Comparison of ENCODE assay signal across 17 cellular contexts in genomic region chr20:15342987-15343639, GRCh38.
"Had no signal": no experiment of that assay in that cellular context is flagged by ENCODE, and none has a peak within 500 bp of the region (broad histone marks: within the 10 kb centered on the region; RNA-seq: fewer than 3 reads in every experiment).

No MANE protein-coding gene starts in this region.

- FAIRE-seq: frontal cortex had no signal

- H3K4me1 ChIP-seq: breast epithelium, thyroid gland, uterus had no signal

- H3K27me3 ChIP-seq: breast epithelium, esophagus squamous epithelium, thyroid gland, uterus had no signal

- H3K27ac ChIP-seq: breast epithelium, esophagus squamous epithelium, skin epidermis, thyroid gland, uterus had no signal

- H3K36me3 ChIP-seq: breast epithelium, esophagus squamous epithelium, thyroid gland, uterus had no signal

- H3K4me3 ChIP-seq: breast epithelium, esophagus squamous epithelium, lung, mucosa of descending colon, skin epidermis, thyroid gland, uterus had no signal

- DNase-seq: activated CD4-positive, alpha-beta T cell treated with anti-CD3 and anti-CD28 coated beads, Interleukin-2, amount 50 U/mL, for 4 hours; activated CD4-positive, CD25-positive, alpha-beta regulatory T cell treated with anti-CD3 and anti-CD28 coated beads, Interleukin-2, amount 50 U/mL, for 72 hours; activated CD8-positive, alpha-beta memory T cell treated with anti-CD3 and anti-CD28 coated beads, Interleukin-2, amount 10 ng/mL, durations not matched to agents 7 days and 5 days; activated effector memory CD4-positive, alpha-beta T cell treated with anti-CD3 and anti-CD28 coated beads, Interleukin-2, amount 50 U/mL, for 16 hours; activated T-cell treated with anti-CD3 and anti-CD28 coated beads, Interleukin-2, amount 50 U/mL, for 4 hours; esophagus squamous epithelium; mucosa of descending colon; naive thymus-derived CD8-positive, alpha-beta T cell; nucleus accumbens; thyroid gland had no signal

- ATAC-seq: activated CD8-positive, alpha-beta memory T cell treated with anti-CD3 and anti-CD28 coated beads, Interleukin-2, amount 10 ng/mL, durations not matched to agents 7 days and 5 days; activated naive CD4-positive, alpha-beta T cell treated with anti-CD3 and anti-CD28 coated beads, Interleukin-2, amount 50 U/mL, for 72 hours; activated T-cell treated with anti-CD3 and anti-CD28 coated beads, Interleukin-2, amount 50 U/mL, for 4 hours; mucosa of descending colon; naive thymus-derived CD8-positive, alpha-beta T cell; stimulated activated effector memory CD8-positive, alpha-beta T cell treated with anti-CD3 and anti-CD28 coated beads, Interleukin-12 subunit alpha, Interleukin-12 subunit beta, amount 100 ng/mL, for 72 hours had no signal

- H3K9me3 ChIP-seq: breast epithelium, esophagus squamous epithelium, mucosa of descending colon, thyroid gland, uterus had no signal
